1 cellular context compared by ENCODE assay signal in the genomic region with DNA sequence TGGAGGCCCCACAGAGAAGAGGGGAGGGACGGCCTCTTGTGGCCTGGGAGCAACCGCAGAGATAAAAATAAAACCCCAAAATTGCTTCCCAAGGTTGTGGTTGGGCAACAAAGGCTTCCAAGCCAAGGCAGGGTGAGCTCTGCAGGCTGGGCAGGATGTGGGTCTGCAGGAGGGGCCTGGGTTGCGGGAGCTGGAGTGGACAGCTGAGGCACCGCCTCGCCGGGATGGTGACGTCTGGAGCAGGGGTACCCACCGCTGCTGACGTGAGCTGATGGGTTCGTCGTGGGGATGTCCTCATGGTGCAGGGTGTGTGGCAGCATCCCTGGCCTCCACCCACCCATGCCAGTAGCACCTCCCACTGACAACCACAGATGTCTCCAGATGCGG.
TF ChIP-seq lines count a peak whose summit lies in the region.

No MANE protein-coding gene starts in this region.

TF ChIP-seq in H1, 55 proteins besides CTCF, POLR2A, EP300 and RAD21:
- TF ChIP-seq POLR2AphosphoS5 (IDR thresholded peaks at IDR 0.05; ENCODE audit: low read depth, low read length) (peak; percentile 60; the same call in 1 of the 2 replicates), BCL11A (IDR thresholded peaks at IDR 0.05; ENCODE audit: low read depth in 2 of 2, low read length in 2 of 2) (no peak)
TF ChIP-seq in H1: peak in this region for 1.
